ENCODE assay signal across 8 cellular contexts in the genomic region with DNA sequence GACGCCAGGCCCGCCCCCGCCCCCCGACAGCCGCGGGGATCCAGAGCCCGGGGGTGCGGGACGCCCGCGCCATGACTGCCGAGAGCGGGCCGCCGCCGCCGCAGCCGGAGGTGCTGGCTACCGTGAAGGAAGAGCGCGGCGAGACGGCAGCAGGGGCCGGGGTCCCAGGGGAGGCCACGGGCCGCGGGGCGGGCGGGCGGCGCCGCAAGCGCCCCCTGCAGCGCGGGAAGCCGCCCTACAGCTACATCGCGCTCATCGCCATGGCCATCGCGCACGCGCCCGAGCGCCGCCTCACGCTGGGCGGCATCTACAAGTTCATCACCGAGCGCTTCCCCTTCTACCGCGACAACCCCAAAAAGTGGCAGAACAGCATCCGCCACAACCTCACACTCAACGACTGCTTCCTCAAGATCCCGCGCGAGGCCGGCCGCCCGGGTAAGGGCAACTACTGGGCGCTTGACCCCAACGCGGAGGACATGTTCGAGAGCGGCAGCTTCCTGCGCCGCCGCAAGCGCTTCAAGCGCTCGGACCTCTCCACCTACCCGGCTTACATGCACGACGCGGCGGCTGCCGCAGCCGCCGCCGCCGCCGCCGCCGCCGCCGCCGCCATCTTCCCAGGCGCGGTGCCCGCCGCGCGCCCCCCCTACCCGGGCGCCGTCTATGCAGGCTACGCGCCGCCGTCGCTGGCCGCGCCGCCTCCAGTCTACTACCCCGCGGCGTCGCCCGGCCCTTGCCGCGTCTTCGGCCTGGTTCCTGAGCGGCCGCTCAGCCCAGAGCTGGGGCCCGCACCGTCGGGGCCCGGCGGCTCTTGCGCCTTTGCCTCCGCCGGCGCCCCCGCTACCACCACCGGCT. TPM values are rescaled to one million over a fixed set of nuclear protein-coding genes. Genes with fewer than 3 reads are reported as not detected.
DNase-seq lines count a peak whose midpoint lies in the region; ATAC-seq and TF ChIP-seq lines count a peak whose summit lies in the region.

No MANE protein-coding gene starts in this region.

- no TSS peak for BruUV-seq in OCI-LY7 (replicated peaks; lab: Mats Ljungman, UMichigan)

- H3K4me1 ChIP-seq in HAP-1 (no peaks in the 10 kb centered on the region; the same call in 1 of the 2 replicates), OCI-LY7 (ENCODE audit: insufficient read depth, low read length, poor library complexity, severe bottlenecking) (no peaks in the 10 kb centered on the region)

- peak overlapping the region; percentile 8; the same call in 1 of the 2 replicates for H3K4me2 ChIP-seq in OCI-LY7 (ENCODE audit: low read length)

- peak overlapping the region; percentile 80 for H3K4me3 Mint-ChIP-seq in activated naive CD8-positive, alpha-beta T cell treated with anti-CD3 and anti-CD28 coated beads for 36 hours

- H2AFZ ChIP-seq in OCI-LY7 (ENCODE audit: low read length), result no peak overlapping the region

- H3K27me3 ChIP-seq in HAP-1 (ENCODE audit: low read depth), result peaks cover 15% of the 10 kb centered on the region

- in situ Hi-C loops in HAP-1 (cut with MboI; ENCODE audit: low sequenced_read_pairs), result no loop called here

- H3K9me3 Mint-ChIP-seq in activated naive CD8-positive, alpha-beta T cell treated with anti-CD3 and anti-CD28 coated beads for 36 hours, result no peaks in the 10 kb centered on the region

- peaks cover 23% of the 10 kb centered on the region for H3K4me1 Mint-ChIP-seq in activated naive CD8-positive, alpha-beta T cell treated with anti-CD3 and anti-CD28 coated beads for 36 hours

- no peaks in the 10 kb centered on the region for H3K79me2 ChIP-seq in OCI-LY7 (ENCODE audit: insufficient read depth, low read depth, low read length)

- H3K4me3 ChIP-seq in HAP-1 (peak overlapping the region; percentile 43), OCI-LY7 (ENCODE audit: low read depth, low read length, poor library complexity, severe bottlenecking) (peak overlapping the region; percentile 36)

- POLR2A ChIA-PET in OCI-LY7 (lab: Charles Lee), result no interaction called here

- H3K9me3 ChIP-seq in HAP-1, result peaks cover under 1% of the 10 kb centered on the region; the same call in 1 of the 2 replicates
- H3K9me3 ChIP-seq in OCI-LY7 (ENCODE audit: low read length), result no peaks in the 10 kb centered on the region

- intact Hi-C loops in OCI-LY7 (cut with micrococcal nuclease; ENCODE audit: unreplicated experiment), result no loop called here

- no peak overlapping the region for H3K27ac ChIP-seq in OCI-LY7 (ENCODE audit: low read depth, low read length, poor library complexity, severe bottlenecking)

- no peak for ATAC-seq in GM19328 (IDR thresholded peaks at IDR 0.05; ENCODE audit: unreplicated experiment)

- H3K9me2 ChIP-seq in OCI-LY7 (ENCODE audit: insufficient read depth, low read length), result no peaks in the 10 kb centered on the region

- no peaks in the 10 kb centered on the region for H4K20me1 ChIP-seq in OCI-LY7 (ENCODE audit: insufficient read depth, low read length)

- DNase-seq in HAP-1 (ENCODE audit: low spot score in 2 of 2) (peak; percentile 66 to 75), OCI-LY7 (ENCODE audit: low spot score) (peak; percentile 9), kidney tubule cell (ENCODE audit: low spot score) (peak; percentile 54), ureter (ENCODE audit: low spot score) (no peak), 8988T (no peak)
- peak; percentile 71 for DNase-seq in activated naive CD8-positive, alpha-beta T cell treated with anti-CD3 and anti-CD28 coated beads for 36 hours
- peak; percentile 32 for DNase-seq in stimulated activated CD8-positive, alpha-beta memory T cell treated with anti-CD3 and anti-CD28 coated beads, Interleukin-4, amount 100 ng/mL, for 24 hours (ENCODE audit: low read depth)

- peaks cover 91% of the 10 kb centered on the region for H3K27me3 Mint-ChIP-seq in activated naive CD8-positive, alpha-beta T cell treated with anti-CD3 and anti-CD28 coated beads for 36 hours

- H3K36me3 ChIP-seq in HAP-1 (replicated peaks) (no peaks in the 10 kb centered on the region), OCI-LY7 (ENCODE audit: insufficient read depth, low read length) (no peaks in the 10 kb centered on the region)

- no peaks in the 10 kb centered on the region for H3K36me3 Mint-ChIP-seq in activated naive CD8-positive, alpha-beta T cell treated with anti-CD3 and anti-CD28 coated beads for 36 hours

- CTCF ChIA-PET in OCI-LY7 (lab: Charles Lee; ENCODE audit: unreplicated experiment), result interaction anchor here (0.6 kb wide), 1 partner anchor 77 kb away, joined by 3 read pairs; no protein-coding TSS in a partner anchor

- no peak overlapping the region for H3K27ac Mint-ChIP-seq in activated naive CD8-positive, alpha-beta T cell treated with anti-CD3 and anti-CD28 coated beads for 36 hours

- peak; percentile 29; the same call in 1 of the 2 replicates for TF ChIP-seq CTCF in OCI-LY7 (conservative IDR thresholded peaks at IDR 0.05; ENCODE audit: low read length)

RNA-seq across cellular contexts. Expression of gene FOXE1, which starts 1.0 kb away (rescaled TPM):
- not detected in 2 replicates for total RNA-seq in OCI-LY7 (2014; rRNA removed; shearing (Covaris generic))
- total RNA-seq in OCI-LY7 (2022) (not detected in 2 replicates), ureter (0.42 TPM)
- not detected for total RNA-seq in activated naive CD8-positive, alpha-beta T cell treated with anti-CD3 and anti-CD28 coated beads for 36 hours

Comparison
In these comparisons a context has a peak if more than half of its experiments do, and no peak if none do; other contexts are left out.
1. DNase-seq: peak in HAP-1 (2 of 2), OCI-LY7 (single experiment), activated naive CD8-positive, alpha-beta T cell treated with anti-CD3 and anti-CD28 coated beads for 36 hours (single experiment), kidney tubule cell (single experiment) and stimulated activated CD8-positive, alpha-beta memory T cell treated with anti-CD3 and anti-CD28 coated beads, Interleukin-4, amount 100 ng/mL, for 24 hours (single experiment); none in ureter (single experiment) and 8988T (single experiment).